14 cellular contexts compared by ENCODE assay signal in the genomic region with DNA sequence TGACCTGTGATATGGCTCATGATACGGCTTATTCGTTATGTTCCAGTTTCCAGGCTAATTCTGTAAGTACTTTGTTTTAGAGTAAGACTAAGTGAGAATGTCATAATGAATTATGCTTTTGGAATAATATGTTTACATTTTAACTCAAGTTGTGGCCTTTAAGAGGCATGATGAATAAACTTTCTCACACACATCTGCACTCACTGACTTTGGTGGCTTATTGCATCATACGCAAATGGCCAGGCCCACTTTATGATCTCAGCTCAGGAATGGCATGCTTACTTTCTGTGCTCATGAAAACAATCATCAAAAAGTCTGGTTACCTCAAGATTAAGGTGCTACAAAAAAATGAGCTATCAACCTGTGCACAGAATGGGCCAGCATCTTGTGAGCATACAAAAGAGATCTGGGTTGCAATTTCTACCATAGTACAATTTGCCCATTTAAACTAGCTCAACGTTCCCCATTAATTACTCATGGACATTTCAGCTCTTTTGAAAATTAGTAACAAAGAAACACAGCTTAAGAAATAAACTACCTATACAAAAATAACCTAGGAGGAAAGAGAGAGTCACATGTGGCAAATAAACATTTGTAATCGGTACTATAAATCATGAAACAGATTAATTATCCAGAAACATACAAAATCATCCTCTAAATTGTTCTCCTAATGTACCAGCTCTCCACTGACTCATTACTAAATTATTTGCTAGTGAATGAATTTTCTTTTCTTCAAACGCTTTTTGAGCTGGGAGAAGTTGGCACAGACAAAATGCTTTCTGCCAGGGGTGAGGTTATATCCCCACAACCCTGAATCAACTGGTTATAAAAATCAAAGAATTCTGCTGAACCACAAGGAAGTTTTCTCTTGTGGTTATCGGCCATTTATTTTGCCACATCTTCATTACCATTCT.
A peak's percentile ranks its signal among the peaks of the same experiment; 100 is the strongest.
DNase-seq lines count a peak whose midpoint lies in the region; TF ChIP-seq lines count a peak whose summit lies in the region.
"Had no signal": no experiment of that assay in that cellular context is flagged by ENCODE, and none has a peak within 500 bp of the region (broad histone marks: within the 10 kb centered on the region; RNA-seq: fewer than 3 reads in every experiment).

No MANE protein-coding gene starts in this region.

- no peak overlapping the region for H3K9ac ChIP-seq in fibroblast of lung (ENCODE audit: insufficient read depth, low read length)

- H4K20me1 ChIP-seq in fibroblast of lung (ENCODE audit: control insufficient read depth, extremely low read depth, insufficient read depth, low read length), result no peaks in the 10 kb centered on the region

- H3K4me1 ChIP-seq in fibroblast of lung (ENCODE audit: control insufficient read depth, extremely low read depth, insufficient read depth, low read length), result no peaks in the 10 kb centered on the region
- H3K4me1 ChIP-seq in sigmoid colon, result peaks cover 0 to 17% (median 11%) of the 10 kb centered on the region in 4 donors

- peak; percentile 34 to 97 (median 66) for TF ChIP-seq EP300 in sigmoid colon (IDR thresholded peaks at IDR 0.05)

- H3K27me3 ChIP-seq in fibroblast of lung (ENCODE audit: control insufficient read depth, insufficient read depth, low read length) (no peaks in the 10 kb centered on the region), sigmoid colon (no peaks in the 10 kb centered on the region)

- H3K27ac ChIP-seq in fibroblast of lung (ENCODE audit: insufficient read depth, low read length), result no peak overlapping the region
- peak overlapping the region; percentile 34 to 77 (median 51) for H3K27ac ChIP-seq in sigmoid colon

- TF ChIP-seq CTCF in fibroblast of lung (conservative IDR thresholded peaks at IDR 0.05 in 1 of 2, IDR thresholded peaks at IDR 0.05 in 1 of 2; ENCODE audit: low read depth in 1 of 2, low read length in 2 of 2) (no peak), sigmoid colon (IDR thresholded peaks at IDR 0.05) (no peak)

- H3K9me3 ChIP-seq in fibroblast of lung (ENCODE audit: control insufficient read depth, insufficient read depth, low read depth, low read length), result no peaks in the 10 kb centered on the region
- H3K9me3 ChIP-seq in sigmoid colon, result no peaks in the 10 kb centered on the region

- H3K4me2 ChIP-seq in fibroblast of lung (ENCODE audit: extremely low read depth, insufficient read depth, low read length), result no peak overlapping the region

- no peak for TF ChIP-seq POLR2A in sigmoid colon (IDR thresholded peaks at IDR 0.05)

- no peak overlapping the region for H2AFZ ChIP-seq in fibroblast of lung (ENCODE audit: low read length)

- intact Hi-C loops in sigmoid colon (cut with DNase I), result no loop called here

- peak; percentile 52 for DNase-seq in GM03348 (ENCODE audit: low spot score)
- peak; percentile 19 for DNase-seq in T1000 (lab: John Stamatoyannopoulos, UW)
- peak; percentile 87 to 94 for DNase-seq in fibroblast of lung (ENCODE audit: low read depth in 2 of 2)
- no peak for DNase-seq in sigmoid colon
- no peak for DNase-seq in SW 1271 (lab: John Stamatoyannopoulos, UW)
- DNase-seq in activated CD8-positive, alpha-beta memory T cell treated with anti-CD3 and anti-CD28 coated beads, Interleukin-2, amount 50 U/mL, for 48 hours, result no peak
- DNase-seq in activated CD4-positive, alpha-beta T cell treated with anti-CD3 and anti-CD28 coated beads, Interleukin-2, amount 50 U/mL, for 4 hours, result no peak
- no peak for DNase-seq in GDM1 (lab: John Stamatoyannopoulos, UW)
- DNase-seq: activated CD8-positive, alpha-beta T cell treated with anti-CD3 and anti-CD28 coated beads, Interleukin-2, amount 10 ng/mL, durations not matched to agents 7 days and 5 days; hippocampal formation; NCI-H2227 treated with DMSO at 0.1 percent for 48 hours; T-helper 17 cell had no signal

- H3K36me3 ChIP-seq in fibroblast of lung (ENCODE audit: control insufficient read depth, insufficient read depth, low read length) (no peaks in the 10 kb centered on the region), sigmoid colon (no peaks in the 10 kb centered on the region)

- H3K4me3 ChIP-seq in fibroblast of lung (replicated peaks in 1 of 4; ENCODE audit: control extremely low read depth in 1 of 4, insufficient read depth in 1 of 4, low read depth in 3 of 4, low read length in 4 of 4) (no peak overlapping the region), sigmoid colon (no peak overlapping the region)
- H3K4me3 ChIP-seq: GM12878, lung had no signal

- WGBS in sigmoid colon, 2 donors, result 63 to 71% methylated on average over 7 of the region's 7 CpGs

- no peaks in the 10 kb centered on the region for H3K79me2 ChIP-seq in fibroblast of lung (ENCODE audit: control insufficient read depth, insufficient read depth, low read length)

Comparison
In these comparisons a context has a peak if more than half of its experiments do, and no peak if none do; other contexts are left out.
1. DNase-seq: peak in GM03348 (single experiment), T1000 (single experiment) and fibroblast of lung (2 of 2); none in sigmoid colon (single experiment), SW 1271 (0 of 2), activated CD8-positive, alpha-beta memory T cell treated with anti-CD3 and anti-CD28 coated beads, Interleukin-2, amount 50 U/mL, for 48 hours (single experiment), activated CD4-positive, alpha-beta T cell treated with anti-CD3 and anti-CD28 coated beads, Interleukin-2, amount 50 U/mL, for 4 hours (0 of 2) and GDM1 (single experiment).